ENCODE assay signal across 8 cellular contexts in the genomic region with DNA sequence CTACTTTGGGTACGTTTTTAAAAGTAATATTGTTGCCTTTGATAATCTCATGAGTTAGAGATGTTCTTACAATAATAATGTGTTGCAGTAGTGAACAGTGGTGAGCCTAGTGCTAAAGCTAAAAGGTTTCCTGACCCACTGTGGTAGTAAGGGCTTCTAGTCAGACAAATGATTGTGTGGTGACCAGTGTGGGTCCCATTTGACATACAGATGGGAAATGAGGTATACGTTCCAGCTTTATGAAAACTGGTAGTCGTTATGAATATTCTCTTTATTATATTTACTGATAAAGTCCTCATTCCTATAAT. TPM values are rescaled to one million over a fixed set of nuclear protein-coding genes. Genes with fewer than 3 reads are reported as not detected.
A peak's percentile ranks its signal among the peaks of the same experiment; 100 is the strongest.
DNase-seq lines count a peak whose midpoint lies in the region; ATAC-seq and TF ChIP-seq lines count a peak whose summit lies in the region.

No MANE protein-coding gene starts in this region.

- peak overlapping the region; percentile 79 for H3K4me3 ChIP-seq in RWPE2 (ENCODE audit: severe bottlenecking)
- peak overlapping the region in 1 of 2 donors; percentile 94 for H3K4me3 ChIP-seq in esophagus (ENCODE audit: low read depth in 1 of 2, low read length in 2 of 2)
- peak overlapping the region; percentile 90 for H3K4me3 ChIP-seq in skeletal muscle cell (ENCODE audit: low read depth, low read length)

- no peak for ATAC-seq in RWPE2 (ENCODE audit: low read depth)
- no peak for ATAC-seq in GM19395 (IDR thresholded peaks at IDR 0.05; ENCODE audit: unreplicated experiment)

- CTCF ChIA-PET in HEK293T (lab: Yijun Ruan, JAX): no interaction called here

- DNase-seq in DMS79 treated with DMSO at 0.1 percent for 48 hours (lab: John Stamatoyannopoulos, UW) (peak; percentile 82), DMS79 (lab: John Stamatoyannopoulos, UW) (no peak), RWPE2 (ENCODE audit: low spot score) (no peak), skeletal muscle cell (ENCODE audit: low read depth) (no peak), NCI-H1436 treated with DMSO at 0.1 percent for 48 hours (lab: John Stamatoyannopoulos, UW) (no peak), HEK293T (ENCODE audit: extremely low spot score) (no peak)

- H3K27me3 ChIP-seq in RWPE2 (ENCODE audit: insufficient read depth, poor library complexity, severe bottlenecking): no peaks in the 10 kb centered on the region
- H3K27me3 ChIP-seq in esophagus (ENCODE audit: control insufficient read depth in 1 of 2, insufficient read depth in 2 of 2, low read length in 2 of 2): no peaks in the 10 kb centered on the region

- H3K36me3 ChIP-seq in RWPE2 (ENCODE audit: low read depth) (peaks cover 11% of the 10 kb centered on the region; the same call in 1 of the 2 replicates), esophagus (ENCODE audit: control insufficient read depth in 2 of 2, insufficient read depth in 2 of 2, low read length in 1 of 2) (no peaks in the 10 kb centered on the region)

- no peak for TF ChIP-seq CTCF in RWPE2 (IDR thresholded peaks at IDR 0.05; ENCODE audit: poor library complexity, severe bottlenecking)

- POLR2A ChIA-PET in HEK293T (lab: Yijun Ruan, JAX): interaction anchor here (1.0 to 3.3 kb wide), 6 partner anchors 13 to 772 kb away, joined by 3 to 24 read pairs (median 12); no protein-coding TSS in a partner anchor

- H3K9me3 ChIP-seq in RWPE2 (ENCODE audit: severe bottlenecking): no peaks in the 10 kb centered on the region
- H3K9me3 ChIP-seq in esophagus (ENCODE audit: control insufficient read depth in 2 of 2, insufficient read depth in 1 of 2, low read depth in 1 of 2, low read length in 1 of 2): no peaks in the 10 kb centered on the region

- H3K27ac ChIP-seq in RWPE2 (ENCODE audit: poor library complexity, severe bottlenecking) (peak overlapping the region; percentile 92), esophagus (ENCODE audit: low read depth in 2 of 2, low read length in 1 of 2) (peak overlapping the region; percentile 10 to 100)

- H3K4me1 ChIP-seq in RWPE2 (ENCODE audit: insufficient read depth, poor library complexity, severe bottlenecking) (peaks cover 18% of the 10 kb centered on the region), esophagus (ENCODE audit: control insufficient read depth in 2 of 2, insufficient read depth in 2 of 2, low read length in 1 of 2) (no peaks in the 10 kb centered on the region)

- 19 to 24% methylated on average over 3 of the region's 3 CpGs for WGBS in esophagus, 2 donors

TF ChIP-seq in HEK293T, 16 proteins besides CTCF, POLR2A, EP300 and RAD21:
- no peak for TF ChIP-seq ELF4 (IDR thresholded peaks at IDR 0.05)
- TF ChIP-seq CTBP1 (IDR thresholded peaks at IDR 0.05; ENCODE audit: borderline replicate concordance): no peak
- TF ChIP-seq L3MBTL2 (conservative IDR thresholded peaks at IDR 0.05): no peak
- no peak for TF ChIP-seq FOXA1 (IDR thresholded peaks at IDR 0.05)

RNA-seq across cellular contexts. Expression of gene RFX3, which starts 1.8 kb away (rescaled TPM):
- polyA plus RNA-seq in esophagus: 1 to 10 TPM in 1 of 2 donors, under 1 TPM in 1; 0.61 to 1.2 TPM
